Comparison of ENCODE assay signal across 18 cellular contexts in the genomic region with DNA sequence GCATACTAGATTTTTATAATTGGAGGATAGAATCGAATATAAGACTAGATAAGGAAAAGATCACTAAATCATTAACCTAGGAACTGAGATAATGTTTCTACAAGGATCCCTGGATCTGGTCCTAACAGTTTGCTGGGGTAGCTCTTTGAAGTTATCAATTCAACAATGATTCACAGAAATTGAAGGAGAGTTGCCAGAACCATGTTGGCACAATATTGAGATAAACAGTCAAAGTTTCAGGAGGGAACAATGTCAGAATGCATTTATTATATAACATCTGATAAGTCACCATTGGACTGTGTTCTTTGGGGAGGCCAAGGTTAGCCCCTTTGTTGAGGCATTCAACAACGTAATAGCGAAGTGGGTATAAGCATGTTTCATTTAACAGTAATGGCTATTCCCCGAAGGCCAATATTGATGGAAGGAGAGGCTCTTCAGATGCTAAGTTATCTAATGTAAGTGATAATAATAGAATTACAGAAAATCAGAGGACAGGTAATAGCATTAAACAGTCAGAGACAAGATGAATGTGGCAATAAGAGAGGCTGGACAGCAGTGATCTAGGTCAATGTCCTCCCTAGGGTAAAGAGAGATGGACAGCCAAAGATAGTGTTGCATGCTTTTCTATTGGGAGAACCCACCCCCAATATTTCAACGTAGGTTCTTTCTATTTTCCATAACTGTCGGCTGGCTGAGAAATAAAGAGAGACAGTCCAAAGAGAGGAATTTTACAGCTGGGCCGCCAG.
A peak's percentile ranks its signal among the peaks of the same experiment; 100 is the strongest.
DNase-seq lines count a peak whose midpoint lies in the region; ATAC-seq and TF ChIP-seq lines count a peak whose summit lies in the region.
"Had no signal": no experiment of that assay in that cellular context is flagged by ENCODE, and none has a peak within 500 bp of the region (broad histone marks: within the 10 kb centered on the region; RNA-seq: fewer than 3 reads in every experiment).

No MANE protein-coding gene starts in this region.

- peaks cover 14% of the 10 kb centered on the region for H3K4me1 Mint-ChIP-seq in Caco-2 (ENCODE audit: low read depth, unreplicated experiment)
- H3K4me1 Mint-ChIP-seq: CD14-positive monocyte; CD4-positive, alpha-beta memory T cell; CD4-positive, CD25-positive, alpha-beta regulatory T cell; CD8-positive, alpha-beta memory T cell had no signal

- ATAC-seq in left lobe of liver, result peak; percentile 75

- no peak for TF ChIP-seq CTCF in Caco-2 (IDR thresholded peaks at IDR 0.05; ENCODE audit: insufficient read depth in 1 of 2, low read depth in 1 of 2, low read length in 1 of 2, severe bottlenecking in 1 of 2, unreplicated experiment in 1 of 2)

- H3K36me3 ChIP-seq in Caco-2 (ENCODE audit: control insufficient read depth, insufficient read depth, low read length), result no peaks in the 10 kb centered on the region; the same call in 1 of the 2 replicates
- H3K36me3 ChIP-seq: BE2C, BLaER1 had no signal

- intact Hi-C loops in Caco-2 (cut with micrococcal nuclease; ENCODE audit: unreplicated experiment), result loop anchor here (5.0 kb wide), 2 partner anchors 246 to 946 kb away; no protein-coding TSS in a partner anchor

- CTCF ChIA-PET in Caco-2 (lab: Charles Lee), result no interaction called here

- peaks cover 37% of the 10 kb centered on the region for H3K4me1 ChIP-seq in Caco-2
- H3K4me1 ChIP-seq: BE2C had no signal

- peaks cover 56% of the 10 kb centered on the region for H3K9me3 Mint-ChIP-seq in Caco-2 (ENCODE audit: unreplicated experiment)

- POLR2A ChIA-PET in Caco-2 (lab: Charles Lee), result no interaction called here

- DNase-seq in Caco-2 (no peak), left lobe of liver (ENCODE audit: low spot score) (no peak), mucosa of gallbladder (ENCODE audit: low spot score) (peak; percentile 35), GM19240 (ENCODE audit: insufficient read length, low spot score) (no peak), HuH-7 (ENCODE audit: low spot score) (no peak)
- DNase-seq: 8988T; ACHN; BE2C; C1 segment of cervical spinal cord; Calu3; CD4-positive, alpha-beta memory T cell; CD4-positive, CD25-positive, alpha-beta regulatory T cell; CD8-positive, alpha-beta memory T cell; COR-L47; DMS79 treated with DMSO at 0.1 percent for 48 hours; GF-D8 had no signal

- peaks cover 49% of the 10 kb centered on the region for H3K9me3 ChIP-seq in Caco-2
- H3K9me3 ChIP-seq: BE2C had no signal

- BruUV-seq in Caco-2 (replicated peaks; lab: Mats Ljungman, UMichigan), result TSS peak; percentile 69

- H3K4me3 Mint-ChIP-seq in Caco-2 (ENCODE audit: unreplicated experiment), result no peak overlapping the region
- H3K4me3 Mint-ChIP-seq: CD14-positive monocyte; CD4-positive, alpha-beta memory T cell; CD4-positive, CD25-positive, alpha-beta regulatory T cell; CD8-positive, alpha-beta memory T cell had no signal

- no peak overlapping the region for H3K4me3 ChIP-seq in Caco-2 (ENCODE audit: low read depth, low read length)
- H3K4me3 ChIP-seq: BLaER1 had no signal

- H3K27me3 ChIP-seq in Caco-2 (replicated peaks; ENCODE audit: control insufficient read depth, insufficient read depth, low read length), result no peaks in the 10 kb centered on the region
- H3K27me3 ChIP-seq: BE2C, BLaER1 had no signal

- H3K27me3 Mint-ChIP-seq in Caco-2 (ENCODE audit: insufficient read depth, unreplicated experiment), result no peaks in the 10 kb centered on the region
- H3K27me3 Mint-ChIP-seq: CD4-positive, alpha-beta memory T cell; CD4-positive, CD25-positive, alpha-beta regulatory T cell; CD8-positive, alpha-beta memory T cell had no signal

- peaks cover 36% of the 10 kb centered on the region for H3K36me3 Mint-ChIP-seq in Caco-2 (ENCODE audit: insufficient read depth, unreplicated experiment)
- H3K36me3 Mint-ChIP-seq: CD14-positive monocyte; CD4-positive, alpha-beta memory T cell; CD4-positive, CD25-positive, alpha-beta regulatory T cell; CD8-positive, alpha-beta memory T cell had no signal

- H3K27ac Mint-ChIP-seq in Caco-2 (ENCODE audit: unreplicated experiment), result peak overlapping the region; percentile 49
- H3K27ac Mint-ChIP-seq: CD14-positive monocyte; CD4-positive, alpha-beta memory T cell; CD4-positive, CD25-positive, alpha-beta regulatory T cell; CD8-positive, alpha-beta memory T cell had no signal
